ENCODE assay signal across 27 cellular contexts in genomic region chr3:31425401-31425800, GRCh38.
"Had no signal": no experiment of that assay in that cellular context is flagged by ENCODE, and none has a peak within 500 bp of the region (broad histone marks: within the 10 kb centered on the region; RNA-seq: fewer than 3 reads in every experiment).

No MANE protein-coding gene starts in this region.

- H3K4me1 ChIP-seq: stomach, suprapubic skin, testis, thyroid gland, tibial artery, tibial nerve, transverse colon, upper lobe of left lung, upper lobe of right lung, uterus, vagina had no signal

- H3K9me3 ChIP-seq: stomach, suprapubic skin, testis, thyroid gland, tibial nerve, transverse colon, upper lobe of left lung, upper lobe of right lung, uterus, vagina had no signal

- FAIRE-seq: urothelium cell line had no signal

- DNase-seq: stimulated activated CD4-positive, alpha-beta T cell treated with anti-CD3 and anti-CD28 coated beads, Interleukin-2, amount 100 ng/mL, for 48 hours; stimulated activated CD4-positive, alpha-beta T cell treated with anti-CD3 and anti-CD28 coated beads, Interleukin-4, amount 100 ng/mL, for 1 hour; stimulated activated CD4-positive, alpha-beta T cell treated with anti-CD3 and anti-CD28 coated beads, Interleukin-4, amount 100 ng/mL, for 24 hours; stimulated activated CD4-positive, alpha-beta T cell treated with anti-CD3 and anti-CD28 coated beads, Interleukin-4, amount 100 ng/mL, for 4 hours; stimulated activated CD8-positive, alpha-beta memory T cell treated with anti-CD3 and anti-CD28 coated beads, Interleukin-4, amount 100 ng/mL, for 48 hours; stimulated activated naive B cell treated with anti-CD40 and anti-IgM and Interleukin-4, amounts not matched to agents 10 μg/mL and 1 μg/mL and 100 μg/mL, for 72 hours; stimulated activated naive CD4-positive, alpha-beta T cell; stimulated activated naive CD4-positive, alpha-beta T cell treated with Interleukin-2 at 50 U/mL for 16 hours; stimulated activated naive CD8-positive, alpha-beta T cell treated with anti-CD3 and anti-CD28 coated beads, Interleukin-15, amount 100 ng/mL, for 72 hours; stimulated activated naive CD8-positive, alpha-beta T cell treated with anti-CD3 and anti-CD28 coated beads, Interleukin-15, Interleukin-2, amounts not matched to agents 100 U/mL and 50 U/mL, for 24 hours; stomach; substantia nigra; testis; thyroid gland; tibial artery; transverse colon; trophoblast cell; upper lobe of left lung; upper lobe of right lung; uterus had no signal

- H3K4me3 ChIP-seq: stomach, suprapubic skin, testis, thoracic aorta, thyroid gland, tibial artery, tibial nerve, transverse colon, upper lobe of left lung, upper lobe of right lung, uterus, vagina had no signal

- H3K27ac ChIP-seq: stomach, suprapubic skin, testis, thoracic aorta, thyroid gland, tibial artery, tibial nerve, transverse colon, upper lobe of left lung, upper lobe of right lung, uterus, vagina had no signal

- H3K36me3 ChIP-seq: stomach, suprapubic skin, thoracic aorta, thyroid gland, tibial artery, tibial nerve, transverse colon, upper lobe of left lung, upper lobe of right lung, uterus, vagina had no signal

- H3K27me3 ChIP-seq: stomach, suprapubic skin, testis, thyroid gland, tibial artery, tibial nerve, transverse colon, upper lobe of left lung, upper lobe of right lung, uterus, vagina had no signal

- ATAC-seq: stimulated activated effector memory CD8-positive, alpha-beta T cell treated with anti-CD3 and anti-CD28 coated beads, Interleukin-12 subunit alpha, Interleukin-12 subunit beta, amount 100 ng/mL, for 72 hours; stimulated activated memory B cell treated with anti-CD40 and anti-IgM and Interleukin-4, amounts not matched to agents 10 μg/mL and 1 μg/mL and 100 μg/mL, for 72 hours; stimulated activated naive B cell treated with anti-CD40 and anti-IgM and Interleukin-4, amounts not matched to agents 10 μg/mL and 1 μg/mL and 100 μg/mL, for 72 hours; stimulated activated naive CD8-positive, alpha-beta T cell treated with anti-CD3 and anti-CD28 coated beads, Interleukin-15, amount 100 ng/mL, for 72 hours; stimulated activated naive CD8-positive, alpha-beta T cell treated with anti-CD3 and anti-CD28 coated beads, Interleukin-15, Interleukin-2, amounts not matched to agents 100 U/mL and 50 U/mL, for 24 hours; upper lobe of right lung had no signal
